ENCODE assay signal across 11 cellular contexts in the genomic region with DNA sequence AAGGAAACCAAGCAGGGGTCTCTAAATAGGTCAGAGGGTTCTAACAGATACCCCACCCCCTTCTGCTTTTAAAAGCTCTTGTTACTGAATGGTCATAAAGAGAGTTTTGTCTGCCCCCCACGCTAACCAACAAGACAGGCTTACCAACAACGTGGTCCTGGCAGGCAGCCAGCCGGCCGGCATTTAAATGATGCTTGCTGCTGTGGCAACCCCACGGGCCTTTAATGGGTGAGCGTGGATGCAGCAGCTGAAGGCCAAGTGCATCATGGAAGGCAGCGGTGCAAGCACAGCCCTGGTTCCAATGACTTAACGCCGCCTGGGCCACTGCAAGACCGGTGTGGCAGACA. TPM values are rescaled to one million over a fixed set of nuclear protein-coding genes. Genes with fewer than 3 reads are reported as not detected.
DNase-seq lines count a peak whose midpoint lies in the region; ATAC-seq and TF ChIP-seq lines count a peak whose summit lies in the region.
"Had no signal": no experiment of that assay in that cellular context is flagged by ENCODE, and none has a peak within 500 bp of the region (broad histone marks: within the 10 kb centered on the region; RNA-seq: fewer than 3 reads in every experiment).

No MANE protein-coding gene starts in this region.

- H2AFZ ChIP-seq in mammary epithelial cell (ENCODE audit: low read depth, low read length) (no peak overlapping the region), PC-3 (ENCODE audit: low read length) (no peak overlapping the region)

- no peaks in the 10 kb centered on the region for H3K27me3 Mint-ChIP-seq in MCF 10A (ENCODE audit: insufficient read depth, unreplicated experiment)
- H3K27me3 Mint-ChIP-seq in activated CD8-positive, alpha-beta T cell treated with anti-CD3 and anti-CD28 coated beads, Interleukin-2, amount 10 ng/mL, durations not matched to agents 7 days and 5 days (ENCODE audit: low read depth), result peaks cover 40% of the 10 kb centered on the region
- H3K27me3 Mint-ChIP-seq in activated naive CD4-positive, alpha-beta T cell treated with anti-CD3 and anti-CD28 coated beads, Interleukin-2, amount 10 ng/mL, durations not matched to agents 7 days and 5 days, result peaks cover 46% of the 10 kb centered on the region
- H3K27me3 Mint-ChIP-seq: B cell had no signal

- H3K36me3 Mint-ChIP-seq in MCF 10A (ENCODE audit: insufficient read depth, unreplicated experiment), result no peaks in the 10 kb centered on the region
- H3K36me3 Mint-ChIP-seq in activated CD8-positive, alpha-beta T cell treated with anti-CD3 and anti-CD28 coated beads, Interleukin-2, amount 10 ng/mL, durations not matched to agents 7 days and 5 days (ENCODE audit: low read depth), result no peaks in the 10 kb centered on the region
- H3K36me3 Mint-ChIP-seq in activated naive CD4-positive, alpha-beta T cell treated with anti-CD3 and anti-CD28 coated beads, Interleukin-2, amount 10 ng/mL, durations not matched to agents 7 days and 5 days, result no peaks in the 10 kb centered on the region
- H3K36me3 Mint-ChIP-seq: naive thymus-derived CD8-positive, alpha-beta T cell had no signal

- no peaks in the 10 kb centered on the region for H3K9me2 ChIP-seq in PC-3 (replicated peaks; ENCODE audit: low read length)

- intact Hi-C loops in mammary epithelial cell (cut with micrococcal nuclease) (no loop called here), MCF 10A (cut with micrococcal nuclease) (no loop called here), PC-3 (cut with micrococcal nuclease) (loop anchor here (2.0 to 10.0 kb wide), 2 partner anchors 87 to 787 kb away; a partner anchor contains a TSS)

- H3K4me1 ChIP-seq in mammary epithelial cell (ENCODE audit: insufficient read depth, low read length) (peaks cover 32% of the 10 kb centered on the region), PC-3 (ENCODE audit: insufficient read depth, low read length) (peaks cover 62% of the 10 kb centered on the region)

- H3K79me2 ChIP-seq in mammary epithelial cell (ENCODE audit: insufficient read depth, low read length) (peaks cover 22% of the 10 kb centered on the region), PC-3 (ENCODE audit: low read length) (no peaks in the 10 kb centered on the region)

- no peaks in the 10 kb centered on the region for H3K27me3 ChIP-seq in mammary epithelial cell (ENCODE audit: insufficient read depth, low read length)
- H3K27me3 ChIP-seq in PC-3 (ENCODE audit: low read length), result no peaks in the 10 kb centered on the region

- H3K9me3 ChIP-seq in mammary epithelial cell (replicated peaks; ENCODE audit: insufficient read depth, low read length) (no peaks in the 10 kb centered on the region), PC-3 (ENCODE audit: low read length) (no peaks in the 10 kb centered on the region)

- no peak for ATAC-seq in PC-3
- no peak for ATAC-seq in activated CD8-positive, alpha-beta T cell treated with anti-CD3 and anti-CD28 coated beads, Interleukin-2, amount 10 ng/mL, durations not matched to agents 7 days and 5 days
- no peak for ATAC-seq in GM21423 (IDR thresholded peaks at IDR 0.05; ENCODE audit: unreplicated experiment)
- ATAC-seq: naive thymus-derived CD8-positive, alpha-beta T cell had no signal

- no peak overlapping the region for H3K4me3 Mint-ChIP-seq in MCF 10A (ENCODE audit: unreplicated experiment)
- no peak overlapping the region for H3K4me3 Mint-ChIP-seq in activated CD8-positive, alpha-beta T cell treated with anti-CD3 and anti-CD28 coated beads, Interleukin-2, amount 10 ng/mL, durations not matched to agents 7 days and 5 days
- H3K4me3 Mint-ChIP-seq in activated naive CD4-positive, alpha-beta T cell treated with anti-CD3 and anti-CD28 coated beads, Interleukin-2, amount 10 ng/mL, durations not matched to agents 7 days and 5 days, result no peak overlapping the region
- H3K4me3 Mint-ChIP-seq: B cell; naive thymus-derived CD8-positive, alpha-beta T cell had no signal

- peaks cover 21% of the 10 kb centered on the region for H3K4me1 Mint-ChIP-seq in MCF 10A (ENCODE audit: insufficient read depth, unreplicated experiment)
- peaks cover 18% of the 10 kb centered on the region for H3K4me1 Mint-ChIP-seq in activated CD8-positive, alpha-beta T cell treated with anti-CD3 and anti-CD28 coated beads, Interleukin-2, amount 10 ng/mL, durations not matched to agents 7 days and 5 days (ENCODE audit: low read depth)
- peaks cover 13% of the 10 kb centered on the region for H3K4me1 Mint-ChIP-seq in activated naive CD4-positive, alpha-beta T cell treated with anti-CD3 and anti-CD28 coated beads, Interleukin-2, amount 10 ng/mL, durations not matched to agents 7 days and 5 days

- WGBS in mammary epithelial cell (ENCODE audit: low coverage, missing lambda C conversion rate), result 75% methylated on average over 10 of the region's 10 CpGs

- no peaks in the 10 kb centered on the region for H3F3A ChIP-seq in PC-3 (ENCODE audit: low read length, unreplicated experiment)

- H3K36me3 ChIP-seq in mammary epithelial cell (ENCODE audit: insufficient read depth, low read length) (no peaks in the 10 kb centered on the region), PC-3 (ENCODE audit: low read depth, low read length) (no peaks in the 10 kb centered on the region)

- H3K4me2 ChIP-seq in mammary epithelial cell (ENCODE audit: insufficient read depth, low read depth, low read length) (peak overlapping the region; percentile 45), PC-3 (ENCODE audit: low read length) (peak overlapping the region; percentile 80)

- in situ Hi-C loops in mammary epithelial cell (cut with MboI; ENCODE audit: low sequenced_read_pairs in 2 of 2), result no loop called here

- dilution Hi-C loops in mammary epithelial cell (cut with HindIII; ENCODE audit: low sequenced_read_pairs), result no loop called here

- H4K20me1 ChIP-seq in mammary epithelial cell (ENCODE audit: insufficient read depth, low read length), result no peaks in the 10 kb centered on the region
- no peaks in the 10 kb centered on the region for H4K20me1 ChIP-seq in PC-3 (ENCODE audit: low read length)

- H3K9ac ChIP-seq in mammary epithelial cell (ENCODE audit: insufficient read depth, low read length), result no peak overlapping the region
- peak overlapping the region; percentile 52; the same call in 1 of the 2 replicates for H3K9ac ChIP-seq in PC-3 (ENCODE audit: low read length)

- DNase-seq in mammary epithelial cell, result no peak
- no peak for DNase-seq in MCF 10A (ENCODE audit: unreplicated experiment)
- DNase-seq in PC-3, result peak; percentile 56
- DNase-seq in inferior parietal cortex (ENCODE audit: extremely low spot score), result peak; percentile 35
- peak; percentile 40 for DNase-seq in ureter (ENCODE audit: low spot score)
- DNase-seq in activated CD8-positive, alpha-beta T cell treated with anti-CD3 and anti-CD28 coated beads, Interleukin-2, amount 10 ng/mL, durations not matched to agents 7 days and 5 days, result no peak
- DNase-seq in activated naive CD4-positive, alpha-beta T cell treated with anti-CD3 and anti-CD28 coated beads, Interleukin-2, amount 10 ng/mL, durations not matched to agents 7 days and 5 days, result no peak
- DNase-seq: naive thymus-derived CD8-positive, alpha-beta T cell had no signal

- no peak for TF ChIP-seq CTCF in mammary epithelial cell (conservative IDR thresholded peaks at IDR 0.05 in 1 of 2, IDR thresholded peaks at IDR 0.05 in 1 of 2; ENCODE audit: extremely low read depth in 1 of 2, insufficient read depth in 1 of 2, low read depth in 1 of 2, low read length in 2 of 2)
- TF ChIP-seq CTCF in MCF 10A (IDR thresholded peaks at IDR 0.05; ENCODE audit: unreplicated experiment), result no peak
- no peak for TF ChIP-seq CTCF in PC-3 (conservative IDR thresholded peaks at IDR 0.05; ENCODE audit: low read depth, low read length)

- H3K27ac Mint-ChIP-seq in MCF 10A (ENCODE audit: low read depth, unreplicated experiment), result no peak overlapping the region
- no peak overlapping the region for H3K27ac Mint-ChIP-seq in activated CD8-positive, alpha-beta T cell treated with anti-CD3 and anti-CD28 coated beads, Interleukin-2, amount 10 ng/mL, durations not matched to agents 7 days and 5 days
- H3K27ac Mint-ChIP-seq in activated naive CD4-positive, alpha-beta T cell treated with anti-CD3 and anti-CD28 coated beads, Interleukin-2, amount 10 ng/mL, durations not matched to agents 7 days and 5 days, result no peak overlapping the region
- H3K27ac Mint-ChIP-seq: B cell; HFFc6; naive thymus-derived CD8-positive, alpha-beta T cell had no signal

- POLR2A ChIA-PET in MCF 10A (lab: Yijun Ruan, JAX) (interaction anchor here (0.6 kb wide), 1 partner anchor 112 kb away, joined by 3 read pairs; no protein-coding TSS in a partner anchor), PC-3 (lab: Charles Lee; ENCODE audit: unreplicated experiment) (no interaction called here)
- POLR2A ChIA-PET in activated CD8-positive, alpha-beta T cell treated with anti-CD3 and anti-CD28 coated beads, Interleukin-2, amount 10 ng/mL, durations not matched to agents 7 days and 5 days (lab: Charles Lee), result no interaction called here

- CTCF ChIA-PET in mammary epithelial cell (lab: Charles Lee; ENCODE audit: low non-redundant PET), result no interaction called here
- CTCF ChIA-PET in MCF 10A (lab: Yijun Ruan, JAX), result interaction anchor here (0.7 kb wide), 1 partner anchor 364 kb away, joined by 4 read pairs; no protein-coding TSS in a partner anchor
- CTCF ChIA-PET in PC-3 (lab: Charles Lee), result no interaction called here
- CTCF ChIA-PET in activated CD8-positive, alpha-beta T cell treated with anti-CD3 and anti-CD28 coated beads, Interleukin-2, amount 10 ng/mL, durations not matched to agents 7 days and 5 days (lab: Charles Lee), result no interaction called here
- CTCF ChIA-PET in activated naive CD4-positive, alpha-beta T cell treated with anti-CD3 and anti-CD28 coated beads, Interleukin-2, amount 10 ng/mL, durations not matched to agents 7 days and 5 days (lab: Charles Lee), result no interaction called here

- H3K9me3 Mint-ChIP-seq in MCF 10A (ENCODE audit: unreplicated experiment), result no peaks in the 10 kb centered on the region
- no peaks in the 10 kb centered on the region for H3K9me3 Mint-ChIP-seq in activated CD8-positive, alpha-beta T cell treated with anti-CD3 and anti-CD28 coated beads, Interleukin-2, amount 10 ng/mL, durations not matched to agents 7 days and 5 days (ENCODE audit: insufficient read depth)
- H3K9me3 Mint-ChIP-seq in activated naive CD4-positive, alpha-beta T cell treated with anti-CD3 and anti-CD28 coated beads, Interleukin-2, amount 10 ng/mL, durations not matched to agents 7 days and 5 days, result no peaks in the 10 kb centered on the region
- H3K9me3 Mint-ChIP-seq: HFFc6; naive thymus-derived CD8-positive, alpha-beta T cell had no signal

- no TSS peak for BruUV-seq in mammary epithelial cell (replicated peaks; lab: Mats Ljungman, UMichigan)
- BruUV-seq in MCF 10A (replicated peaks; lab: Mats Ljungman, UMichigan), result no TSS peak
- BruUV-seq in PC-3 (replicated peaks; lab: Mats Ljungman, UMichigan), result no TSS peak

- H3K27ac ChIP-seq in mammary epithelial cell (ENCODE audit: insufficient read depth, low read depth, low read length), result no peak overlapping the region
- H3K27ac ChIP-seq in PC-3 (ENCODE audit: low read length), result peak overlapping the region; percentile 83

- H3K4me3 ChIP-seq in mammary epithelial cell (replicated peaks in 1 of 3; ENCODE audit: insufficient read depth in 1 of 3, low read depth in 2 of 3, low read length in 3 of 3) (no peak overlapping the region), PC-3 (ENCODE audit: low read length) (peak overlapping the region; percentile 43)

RNA-seq across cellular contexts. Expression of a gene that starts 29.7 kb away (rescaled TPM):
- 10 to 100 TPM; 12.3 to 34.6 TPM for total RNA-seq in mammary epithelial cell
- 22.6 TPM for polyA plus RNA-seq in mammary epithelial cell
- polyA minus RNA-seq in mammary epithelial cell, result 78.6 TPM
- 4.8 and 6.1 TPM in 2 replicates for total RNA-seq in MCF 10A (2022)
- 1.7 and 3.8 TPM in 2 replicates for total RNA-seq in PC-3 (2014; rRNA removed)
- 46.0 TPM for total RNA-seq in ureter
- not detected for total RNA-seq in activated CD8-positive, alpha-beta T cell treated with anti-CD3 and anti-CD28 coated beads, Interleukin-2, amount 10 ng/mL, durations not matched to agents 7 days and 5 days

Comparison
In these comparisons a context has a peak if more than half of its experiments do, and no peak if none do; other contexts are left out.
1. DNase-seq: peak in PC-3 (single experiment), inferior parietal cortex (single experiment) and ureter (single experiment); none in mammary epithelial cell (single experiment), MCF 10A (single experiment), activated CD8-positive, alpha-beta T cell treated with anti-CD3 and anti-CD28 coated beads, Interleukin-2, amount 10 ng/mL, durations not matched to agents 7 days and 5 days (single experiment) and activated naive CD4-positive, alpha-beta T cell treated with anti-CD3 and anti-CD28 coated beads, Interleukin-2, amount 10 ng/mL, durations not matched to agents 7 days and 5 days (single experiment).